In genomic region chr9:32552172-32552872, GRCh38 we compare ENCODE assay signal across 8 cellular contexts. TPM values are rescaled to one million over a fixed set of nuclear protein-coding genes. Genes with fewer than 3 reads are reported as not detected.
DNase-seq lines count a peak whose midpoint lies in the region; TF ChIP-seq lines count a peak whose summit lies in the region.

Gene SMIM27 (plus strand): TSS chr9:32552327. CDS start chr9:32552435, 108 bp downstream.
Gene TOPORS (minus strand): TSS chr9:32552586. CDS start chr9:32552436, 150 bp downstream.

- H3K36me3 ChIP-seq in MM.1S (replicated peaks; ENCODE audit: insufficient read depth, low read length) (no peaks in the 10 kb centered on the region), neural cell (ENCODE audit: insufficient read depth, low read length) (no peaks in the 10 kb centered on the region), stomach (no peaks in the 10 kb centered on the region)

- peak within 1 kb of the TSS; percentile 80 for H3K27ac ChIP-seq in MM.1S (ENCODE audit: low read length)
- H3K27ac ChIP-seq in neural cell (ENCODE audit: low read length) = peak within 1 kb of the TSS; percentile 92
- H3K27ac ChIP-seq in stomach = peak within 1 kb of the TSS; percentile 96 to 100 (median 97)

- peak within 1 kb of the TSS; percentile 56 for H2AFZ ChIP-seq in MM.1S (ENCODE audit: low read length)
- peak within 1 kb of the TSS; percentile 53 for H2AFZ ChIP-seq in neural cell (ENCODE audit: low read depth, low read length)

- H3K4me3 ChIP-seq in MM.1S (ENCODE audit: low read length) (peak within 1 kb of the TSS; percentile 77), fibroblast of the aortic adventitia (ENCODE audit: low read depth, low read length) (peak within 1 kb of the TSS; percentile 73), neural cell (ENCODE audit: low read length) (peak within 1 kb of the TSS; percentile 96), stomach (peak within 1 kb of the TSS; percentile 59 to 88 (median 74))

- TF ChIP-seq EP300 in neural cell (conservative IDR thresholded peaks at IDR 0.05; ENCODE audit: poor library complexity, severe bottlenecking) (peak; percentile 46), stomach (IDR thresholded peaks at IDR 0.05) (no peak)

- H4K20me1 ChIP-seq in MM.1S (ENCODE audit: insufficient read depth, low read length) = 0 out of 2 replicates have a peak, but pooled peaks cover 2% of the 10 kb centered on the region
- H4K20me1 ChIP-seq in neural cell (ENCODE audit: insufficient read depth) = no peaks in the 10 kb centered on the region

- intact Hi-C loops in stomach (cut with DNase I; ENCODE audit: low total_unique reads) = no loop called here

- peak within 1 kb of the TSS; percentile 82 for H3K9ac ChIP-seq in MM.1S (ENCODE audit: low read length)
- H3K9ac ChIP-seq in neural cell (ENCODE audit: low read length) = peak within 1 kb of the TSS; percentile 85

- no peaks in the 10 kb centered on the region for H3K9me3 ChIP-seq in MM.1S (replicated peaks; ENCODE audit: insufficient read depth, low read length)
- H3K9me3 ChIP-seq in neural cell (ENCODE audit: low read length) = no peaks in the 10 kb centered on the region
- no peaks in the 10 kb centered on the region for H3K9me3 ChIP-seq in stomach

- TF ChIP-seq CTCF in MM.1S (IDR thresholded peaks at IDR 0.05; ENCODE audit: low read length) = peak; percentile 28
- TF ChIP-seq CTCF in fibroblast of the aortic adventitia (IDR thresholded peaks at IDR 0.05; ENCODE audit: insufficient read depth, low read length) = no peak
- peak; percentile 31 for TF ChIP-seq CTCF in neural cell (IDR thresholded peaks at IDR 0.05; ENCODE audit: poor library complexity, severe bottlenecking)
- no peak for TF ChIP-seq CTCF in stomach (IDR thresholded peaks at IDR 0.05)

- TF ChIP-seq RAD21 in neural cell (conservative IDR thresholded peaks at IDR 0.05) = no peak

- WGBS in stomach, 5 donors = 0% methylated on average over 38 to 46 of the region's 46 CpGs

- peaks cover 18% of the 10 kb centered on the region for H3F3A ChIP-seq in MM.1S (ENCODE audit: insufficient read depth, low read length)
- no peaks in the 10 kb centered on the region for H3F3A ChIP-seq in neural cell (ENCODE audit: insufficient read depth, low read length, poor library complexity, severe bottlenecking)

- H3K79me2 ChIP-seq in MM.1S (ENCODE audit: low read length) (peaks cover 72% of the 10 kb centered on the region), neural cell (replicated peaks; ENCODE audit: insufficient read depth, low read length) (peaks cover 30% of the 10 kb centered on the region)

- H3K4me1 ChIP-seq in MM.1S (ENCODE audit: low read length) = peaks cover 17% of the 10 kb centered on the region
- H3K4me1 ChIP-seq in stomach = peaks cover 16 to 42% (median 30%) of the 10 kb centered on the region in 4 donors

- H3K9me2 ChIP-seq in MM.1S (replicated peaks; ENCODE audit: insufficient read depth, low read length) = no peaks in the 10 kb centered on the region
- H3K9me2 ChIP-seq in neural cell (ENCODE audit: insufficient read depth, low read length) = no peaks in the 10 kb centered on the region

- TF ChIP-seq POLR2A in stomach (IDR thresholded peaks at IDR 0.05) = peak in 2 of 4 donors; percentile 20 to 65

- H3K4me2 ChIP-seq in MM.1S (ENCODE audit: low read depth, low read length) = peak within 1 kb of the TSS; percentile 93
- peak within 1 kb of the TSS; percentile 95 for H3K4me2 ChIP-seq in neural cell (ENCODE audit: low read length)

- H3K27me3 ChIP-seq in MM.1S (replicated peaks; ENCODE audit: insufficient read depth, low read length) (no peaks in the 10 kb centered on the region), neural cell (ENCODE audit: insufficient read depth, low read depth, low read length) (no peaks in the 10 kb centered on the region), stomach (no peaks in the 10 kb centered on the region)

- DNase-seq in GDM1 (lab: John Stamatoyannopoulos, UW) = peak; percentile 83
- DNase-seq in HCEC 1CT = peak; percentile 90
- peak; percentile 91 for DNase-seq in MM.1S
- peak; percentile 55 for DNase-seq in SHP77 treated with DMSO at 0.1 percent for 48 hours (lab: John Stamatoyannopoulos, UW)
- peak; percentile 83 for DNase-seq in activated effector memory CD4-positive, alpha-beta T cell treated with Interleukin-2 at 50 U/mL for 16 hours
- DNase-seq in fibroblast of the aortic adventitia (ENCODE audit: low read depth) = peak; percentile 90
- peak; percentile 92 for DNase-seq in stomach

TF ChIP-seq in neural cell, 6 proteins besides CTCF, POLR2A, EP300 and RAD21:
- peak; percentile 67 for TF ChIP-seq MXI1 (conservative IDR thresholded peaks at IDR 0.05; ENCODE audit: poor library complexity, severe bottlenecking)
- peak; percentile 40 for TF ChIP-seq SMC3 (conservative IDR thresholded peaks at IDR 0.05; ENCODE audit: poor library complexity)
- TF ChIP-seq POLR2AphosphoS5 (IDR thresholded peaks at IDR 0.05) = peak; percentile 76
- peak; percentile 97 for TF ChIP-seq REST (IDR thresholded peaks at IDR 0.05; ENCODE audit: borderline replicate concordance)
- TF ChIP-seq EZH2 (IDR thresholded peaks at IDR 0.05; ENCODE audit: borderline replicate concordance, insufficient read depth, low read length, poor library complexity, severe bottlenecking) = no peak
- TF ChIP-seq TAF1 (IDR thresholded peaks at IDR 0.05; ENCODE audit: low read depth) = peak; percentile 99
TF ChIP-seq in neural cell: peak in this region for 5.

RNA-seq across cellular contexts. Expression of gene SMIM27, which starts in this region (rescaled TPM):
- total RNA-seq in fibroblast of the aortic adventitia (ENCODE audit: low replicate concordance) = 1.6 and 1.9 TPM in 2 replicates
- polyA plus RNA-seq in neural cell = 15.6 and 23.2 TPM in 2 replicates
- polyA minus RNA-seq in neural cell = 2.9 and 3.7 TPM in 2 replicates
- total RNA-seq in stomach = 10 to 100 TPM in 2 of 5 donors, 1 to 10 TPM in 1, not detected in 2; 2.4 to 21.4 (median 10.7) TPM
- polyA plus RNA-seq in stomach = 10 to 100 TPM in 2 of 3 donors, 1 to 10 TPM in 1; 6.7 to 14.2 (median 12.5) TPM

RNA-seq across cellular contexts. Expression of gene TOPORS, which starts in this region (rescaled TPM):
- total RNA-seq in fibroblast of the aortic adventitia (ENCODE audit: low replicate concordance) = 19.7 and 40.6 TPM in 2 replicates
- polyA plus RNA-seq in neural cell = 18.0 and 18.6 TPM in 2 replicates
- 53.1 and 55.9 TPM in 2 replicates for polyA minus RNA-seq in neural cell
- 10 to 100 TPM in 3 of 5 donors, 1 to 10 TPM in 2; 3.2 to 45.9 (median 25.1) TPM for total RNA-seq in stomach
- polyA plus RNA-seq in stomach = 1 to 10 TPM; 4.2 to 5.7 (median 5.4) TPM

Comparison
In these comparisons a context has a peak if more than half of its experiments do, and no peak if none do; other contexts are left out.
1. Peak in every context shown above with its lines: DNase-seq, H3K4me3 ChIP-seq and H3K27ac ChIP-seq.
2. CTCF ChIP-seq: peak in MM.1S (single experiment) and neural cell (single experiment); none in fibroblast of the aortic adventitia (single experiment) and stomach (0 of 7).